Comparison of ENCODE assay signal across 6 cellular contexts in genomic region chr19:3816138-3816537, GRCh38. TPM values are rescaled to one million over a fixed set of nuclear protein-coding genes. Genes with fewer than 3 reads are reported as not detected.
"Had no signal": no experiment of that assay in that cellular context is flagged by ENCODE, and none has a peak within 500 bp of the region (broad histone marks: within the 10 kb centered on the region; RNA-seq: fewer than 3 reads in every experiment).

No MANE protein-coding gene starts in this region.

RNA-seq across cellular contexts. Expression of gene MATK, which starts 30.0 kb away (rescaled TPM):
- total RNA-seq: GM23248, IMR-90 had no signal

RNA-seq across cellular contexts. Expression of gene RAX2, which starts 44.1 kb away (rescaled TPM):
- total RNA-seq: GM23248, H4, H7, HT-29, IMR-90, K562 had no signal

RNA-seq across cellular contexts. Expression of gene ZFR2, which starts 52.7 kb away (rescaled TPM):
- total RNA-seq: GM23248, H4, HT-29, IMR-90 had no signal
